18 cellular contexts compared by ENCODE assay signal in the genomic region with DNA sequence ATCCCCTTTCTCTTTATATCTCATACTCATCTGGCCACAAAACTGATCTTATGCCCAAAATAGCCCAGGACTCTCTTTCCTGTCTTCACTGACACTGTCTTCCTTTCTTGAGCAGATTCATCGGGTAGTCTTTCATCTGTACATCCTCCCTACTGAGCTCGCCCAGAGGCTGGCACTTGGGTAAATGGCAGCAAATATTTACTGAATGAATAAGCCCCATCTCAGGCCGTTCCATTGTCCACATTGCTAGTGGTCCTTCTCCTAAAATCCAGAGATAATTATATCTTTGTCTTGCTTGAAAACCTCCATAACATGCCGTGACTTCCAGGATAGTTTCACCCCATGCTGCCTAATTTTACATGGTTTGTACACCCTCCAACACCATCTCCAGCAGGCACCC.
"Had no signal": no experiment of that assay in that cellular context is flagged by ENCODE, and none has a peak within 500 bp of the region (broad histone marks: within the 10 kb centered on the region; RNA-seq: fewer than 3 reads in every experiment).

No MANE protein-coding gene starts in this region.

- H3K79me2 ChIP-seq: hepatocyte had no signal

- H3K9me3 ChIP-seq: transverse colon, uterus had no signal

- H3K4me1 Mint-ChIP-seq: activated B cell treated with CpG ODN at 0.5 μM for 24 hours; activated CD4-positive, alpha-beta memory T cell treated with anti-CD3 and anti-CD28 coated beads, Interleukin-2, amount 10 ng/mL, durations not matched to agents 7 days and 5 days; activated CD8-positive, alpha-beta memory T cell treated with anti-CD3 and anti-CD28 coated beads, Interleukin-2, amount 10 ng/mL, durations not matched to agents 7 days and 5 days had no signal

- H3K4me2 ChIP-seq: hepatocyte, neural progenitor cell had no signal

- H3K27ac Mint-ChIP-seq: activated B cell treated with CpG ODN at 0.5 μM for 24 hours; activated CD4-positive, alpha-beta memory T cell treated with anti-CD3 and anti-CD28 coated beads, Interleukin-2, amount 10 ng/mL, durations not matched to agents 7 days and 5 days; activated CD8-positive, alpha-beta memory T cell treated with anti-CD3 and anti-CD28 coated beads, Interleukin-2, amount 10 ng/mL, durations not matched to agents 7 days and 5 days; activated naive CD8-positive, alpha-beta T cell treated with anti-CD3 and anti-CD28 coated beads, Interleukin-2, amount 10 ng/mL, durations not matched to agents 7 days and 5 days; neural progenitor cell; progenitor cell of endocrine pancreas; stimulated activated naive CD8-positive, alpha-beta T cell treated with anti-CD3 and anti-CD28 coated beads, Interleukin-15, Interleukin-2, amounts not matched to agents 100 ng/mL and 50 ng/mL, for 24 hours had no signal

- DNase-seq: activated B cell treated with CpG ODN at 0.5 μM for 24 hours; activated CD4-positive, alpha-beta memory T cell treated with anti-CD3 and anti-CD28 coated beads, Interleukin-2, amount 10 ng/mL, durations not matched to agents 7 days and 5 days; activated CD4-positive, alpha-beta T cell treated with anti-CD3 and anti-CD28 coated beads for 4 hours; activated CD8-positive, alpha-beta memory T cell treated with anti-CD3 and anti-CD28 coated beads, Interleukin-2, amount 10 ng/mL, durations not matched to agents 7 days and 5 days; activated naive CD8-positive, alpha-beta T cell treated with anti-CD3 and anti-CD28 coated beads, Interleukin-2, amount 10 ng/mL, durations not matched to agents 7 days and 5 days; amygdala; caudate nucleus; dorsolateral prefrontal cortex; left cardiac atrium; naive thymus-derived CD4-positive, alpha-beta T cell; stimulated activated CD4-positive, alpha-beta T cell treated with anti-CD3 and anti-CD28 coated beads, Interleukin-2, amount 100 ng/mL, for 24 hours; transverse colon; uterus had no signal

- H3K36me3 ChIP-seq: neural progenitor cell, right atrium auricular region, transverse colon, uterus had no signal

- H3K4me3 Mint-ChIP-seq: activated B cell treated with CpG ODN at 0.5 μM for 24 hours; activated CD4-positive, alpha-beta memory T cell treated with anti-CD3 and anti-CD28 coated beads, Interleukin-2, amount 10 ng/mL, durations not matched to agents 7 days and 5 days; activated CD8-positive, alpha-beta memory T cell treated with anti-CD3 and anti-CD28 coated beads, Interleukin-2, amount 10 ng/mL, durations not matched to agents 7 days and 5 days; activated naive CD8-positive, alpha-beta T cell treated with anti-CD3 and anti-CD28 coated beads, Interleukin-2, amount 10 ng/mL, durations not matched to agents 7 days and 5 days; naive thymus-derived CD4-positive, alpha-beta T cell; neural progenitor cell; stimulated activated naive CD8-positive, alpha-beta T cell treated with anti-CD3 and anti-CD28 coated beads, Interleukin-15, Interleukin-2, amounts not matched to agents 100 ng/mL and 50 ng/mL, for 24 hours had no signal

- H3K27ac ChIP-seq: dorsolateral prefrontal cortex, hepatocyte, neural progenitor cell, right atrium auricular region, transverse colon, uterus had no signal

- H3K4me3 ChIP-seq: dorsolateral prefrontal cortex, hepatocyte, neural progenitor cell, right atrium auricular region, transverse colon, uterus had no signal

- H3K9ac ChIP-seq: neural progenitor cell had no signal

- H3K27me3 ChIP-seq: hepatocyte, neural progenitor cell, right atrium auricular region had no signal

- ATAC-seq: activated CD8-positive, alpha-beta memory T cell treated with anti-CD3 and anti-CD28 coated beads, Interleukin-2, amount 10 ng/mL, durations not matched to agents 7 days and 5 days; left cardiac atrium; naive thymus-derived CD4-positive, alpha-beta T cell had no signal

- H2AFZ ChIP-seq: hepatocyte, neural progenitor cell had no signal

- H3K4me1 ChIP-seq: right atrium auricular region, uterus had no signal

- H3K9me3 Mint-ChIP-seq: activated CD4-positive, alpha-beta memory T cell treated with anti-CD3 and anti-CD28 coated beads, Interleukin-2, amount 10 ng/mL, durations not matched to agents 7 days and 5 days had no signal

- H3K36me3 Mint-ChIP-seq: activated CD8-positive, alpha-beta memory T cell treated with anti-CD3 and anti-CD28 coated beads, Interleukin-2, amount 10 ng/mL, durations not matched to agents 7 days and 5 days; activated naive CD8-positive, alpha-beta T cell treated with anti-CD3 and anti-CD28 coated beads, Interleukin-2, amount 10 ng/mL, durations not matched to agents 7 days and 5 days; neural progenitor cell had no signal
